Comparison of ENCODE assay signal across 1 cellular context in the genomic region with DNA sequence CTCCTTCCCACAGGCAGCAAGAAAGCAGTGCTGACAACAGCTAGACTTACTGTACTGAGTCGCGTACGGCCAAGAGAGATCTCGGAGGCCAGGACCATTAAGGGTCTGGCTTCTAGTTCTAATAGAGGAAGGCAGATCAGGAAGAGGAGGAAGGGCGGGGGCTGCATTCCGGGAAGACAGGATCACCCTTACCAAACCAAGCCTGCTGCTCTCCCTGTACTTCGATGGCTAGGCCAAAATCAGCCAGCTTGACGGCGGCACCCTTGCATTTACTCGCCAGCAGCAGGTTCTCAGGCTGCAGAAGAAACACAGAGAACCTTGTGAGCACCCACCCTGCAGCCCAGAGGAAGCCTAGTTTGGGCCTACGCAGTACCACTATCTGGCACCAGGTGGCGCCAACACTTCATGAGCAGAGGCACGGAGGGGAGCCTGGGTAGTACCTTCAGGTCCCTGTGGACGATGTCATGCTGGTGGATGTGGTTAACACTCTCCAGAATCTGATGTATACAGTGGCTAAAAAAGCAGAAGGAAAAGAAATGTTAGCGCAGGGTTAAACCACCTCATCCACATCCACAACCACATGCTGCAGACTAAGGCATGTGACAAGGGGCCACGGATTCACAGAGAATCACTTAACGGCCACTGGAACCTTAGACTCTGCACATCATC.
TF ChIP-seq lines count a peak whose summit lies in the region.

No MANE protein-coding gene starts in this region.

TF ChIP-seq in HepG2, 621 proteins besides CTCF, POLR2A, EP300 and RAD21 (continued from another document):
- TF ChIP-seq, protein P1, sequence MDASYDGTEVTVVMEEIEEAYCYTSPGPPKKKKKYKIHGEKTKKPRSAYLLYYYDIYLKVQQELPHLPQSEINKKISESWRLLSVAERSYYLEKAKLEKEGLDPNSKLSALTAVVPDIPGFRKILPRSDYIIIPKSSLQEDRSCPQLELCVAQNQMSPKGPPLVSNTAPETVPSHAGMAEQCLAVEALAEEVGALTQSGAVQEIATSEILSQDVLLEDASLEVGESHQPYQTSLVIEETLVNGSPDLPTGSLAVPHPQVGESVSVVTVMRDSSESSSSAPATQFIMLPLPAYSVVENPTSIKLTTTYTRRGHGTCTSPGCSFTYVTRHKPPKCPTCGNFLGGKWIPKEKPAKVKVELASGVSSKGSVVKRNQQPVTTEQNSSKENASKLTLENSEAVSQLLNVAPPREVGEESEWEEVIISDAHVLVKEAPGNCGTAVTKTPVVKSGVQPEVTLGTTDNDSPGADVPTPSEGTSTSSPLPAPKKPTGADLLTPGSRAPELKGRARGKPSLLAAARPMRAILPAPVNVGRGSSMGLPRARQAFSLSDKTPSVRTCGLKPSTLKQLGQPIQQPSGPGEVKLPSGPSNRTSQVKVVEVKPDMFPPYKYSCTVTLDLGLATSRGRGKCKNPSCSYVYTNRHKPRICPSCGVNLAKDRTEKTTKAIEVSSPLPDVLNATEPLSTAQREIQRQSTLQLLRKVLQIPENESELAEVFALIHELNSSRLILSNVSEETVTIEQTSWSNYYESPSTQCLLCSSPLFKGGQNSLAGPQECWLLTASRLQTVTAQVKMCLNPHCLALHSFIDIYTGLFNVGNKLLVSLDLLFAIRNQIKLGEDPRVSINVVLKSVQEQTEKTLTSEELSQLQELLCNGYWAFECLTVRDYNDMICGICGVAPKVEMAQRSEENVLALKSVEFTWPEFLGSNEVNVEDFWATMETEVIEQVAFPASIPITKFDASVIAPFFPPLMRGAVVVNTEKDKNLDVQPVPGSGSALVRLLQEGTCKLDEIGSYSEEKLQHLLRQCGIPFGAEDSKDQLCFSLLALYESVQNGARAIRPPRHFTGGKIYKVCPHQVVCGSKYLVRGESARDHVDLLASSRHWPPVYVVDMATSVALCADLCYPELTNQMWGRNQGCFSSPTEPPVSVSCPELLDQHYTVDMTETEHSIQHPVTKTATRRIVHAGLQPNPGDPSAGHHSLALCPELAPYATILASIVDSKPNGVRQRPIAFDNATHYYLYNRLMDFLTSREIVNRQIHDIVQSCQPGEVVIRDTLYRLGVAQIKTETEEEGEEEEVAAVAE (CRISPR knock-in tag; IDR thresholded peaks at IDR 0.05; ENCODE audit: borderline replicate concordance): 0 out of 2 replicates have a peak, but pooled peaks have one; percentile 52
- TF ChIP-seq IKZF4 (CRISPR knock-in tag; IDR thresholded peaks at IDR 0.05; ENCODE audit: borderline replicate concordance, low read depth, not compliant biosample characterization) (peak; percentile 47), HOXA7 (CRISPR knock-in tag; IDR thresholded peaks at IDR 0.05) (no peak), CEBPG (CRISPR knock-in tag; IDR thresholded peaks at IDR 0.05) (no peak), ZNF75D (CRISPR knock-in tag; IDR thresholded peaks at IDR 0.05; ENCODE audit: borderline replicate concordance) (no peak)
- TF ChIP-seq, protein P2, sequence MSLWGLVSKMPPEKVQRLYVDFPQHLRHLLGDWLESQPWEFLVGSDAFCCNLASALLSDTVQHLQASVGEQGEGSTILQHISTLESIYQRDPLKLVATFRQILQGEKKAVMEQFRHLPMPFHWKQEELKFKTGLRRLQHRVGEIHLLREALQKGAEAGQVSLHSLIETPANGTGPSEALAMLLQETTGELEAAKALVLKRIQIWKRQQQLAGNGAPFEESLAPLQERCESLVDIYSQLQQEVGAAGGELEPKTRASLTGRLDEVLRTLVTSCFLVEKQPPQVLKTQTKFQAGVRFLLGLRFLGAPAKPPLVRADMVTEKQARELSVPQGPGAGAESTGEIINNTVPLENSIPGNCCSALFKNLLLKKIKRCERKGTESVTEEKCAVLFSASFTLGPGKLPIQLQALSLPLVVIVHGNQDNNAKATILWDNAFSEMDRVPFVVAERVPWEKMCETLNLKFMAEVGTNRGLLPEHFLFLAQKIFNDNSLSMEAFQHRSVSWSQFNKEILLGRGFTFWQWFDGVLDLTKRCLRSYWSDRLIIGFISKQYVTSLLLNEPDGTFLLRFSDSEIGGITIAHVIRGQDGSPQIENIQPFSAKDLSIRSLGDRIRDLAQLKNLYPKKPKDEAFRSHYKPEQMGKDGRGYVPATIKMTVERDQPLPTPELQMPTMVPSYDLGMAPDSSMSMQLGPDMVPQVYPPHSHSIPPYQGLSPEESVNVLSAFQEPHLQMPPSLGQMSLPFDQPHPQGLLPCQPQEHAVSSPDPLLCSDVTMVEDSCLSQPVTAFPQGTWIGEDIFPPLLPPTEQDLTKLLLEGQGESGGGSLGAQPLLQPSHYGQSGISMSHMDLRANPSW (CRISPR knock-in tag; IDR thresholded peaks at IDR 0.05; ENCODE audit: borderline replicate concordance): no peak
- TF ChIP-seq, protein P3, sequence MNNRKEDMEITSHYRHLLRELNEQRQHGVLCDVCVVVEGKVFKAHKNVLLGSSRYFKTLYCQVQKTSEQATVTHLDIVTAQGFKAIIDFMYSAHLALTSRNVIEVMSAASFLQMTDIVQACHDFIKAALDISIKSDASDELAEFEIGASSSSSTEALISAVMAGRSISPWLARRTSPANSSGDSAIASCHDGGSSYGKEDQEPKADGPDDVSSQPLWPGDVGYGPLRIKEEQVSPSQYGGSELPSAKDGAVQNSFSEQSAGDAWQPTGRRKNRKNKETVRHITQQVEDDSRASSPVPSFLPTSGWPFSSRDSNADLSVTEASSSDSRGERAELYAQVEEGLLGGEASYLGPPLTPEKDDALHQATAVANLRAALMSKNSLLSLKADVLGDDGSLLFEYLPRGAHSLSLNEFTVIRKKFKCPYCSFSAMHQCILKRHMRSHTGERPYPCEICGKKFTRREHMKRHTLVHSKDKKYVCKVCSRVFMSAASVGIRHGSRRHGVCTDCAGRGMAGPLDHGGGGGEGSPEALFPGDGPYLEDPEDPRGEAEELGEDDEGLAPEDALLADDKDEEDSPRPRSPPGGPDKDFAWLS (CRISPR knock-in tag; IDR thresholded peaks at IDR 0.05; ENCODE audit: borderline replicate concordance): no peak
- TF ChIP-seq, protein P4, sequence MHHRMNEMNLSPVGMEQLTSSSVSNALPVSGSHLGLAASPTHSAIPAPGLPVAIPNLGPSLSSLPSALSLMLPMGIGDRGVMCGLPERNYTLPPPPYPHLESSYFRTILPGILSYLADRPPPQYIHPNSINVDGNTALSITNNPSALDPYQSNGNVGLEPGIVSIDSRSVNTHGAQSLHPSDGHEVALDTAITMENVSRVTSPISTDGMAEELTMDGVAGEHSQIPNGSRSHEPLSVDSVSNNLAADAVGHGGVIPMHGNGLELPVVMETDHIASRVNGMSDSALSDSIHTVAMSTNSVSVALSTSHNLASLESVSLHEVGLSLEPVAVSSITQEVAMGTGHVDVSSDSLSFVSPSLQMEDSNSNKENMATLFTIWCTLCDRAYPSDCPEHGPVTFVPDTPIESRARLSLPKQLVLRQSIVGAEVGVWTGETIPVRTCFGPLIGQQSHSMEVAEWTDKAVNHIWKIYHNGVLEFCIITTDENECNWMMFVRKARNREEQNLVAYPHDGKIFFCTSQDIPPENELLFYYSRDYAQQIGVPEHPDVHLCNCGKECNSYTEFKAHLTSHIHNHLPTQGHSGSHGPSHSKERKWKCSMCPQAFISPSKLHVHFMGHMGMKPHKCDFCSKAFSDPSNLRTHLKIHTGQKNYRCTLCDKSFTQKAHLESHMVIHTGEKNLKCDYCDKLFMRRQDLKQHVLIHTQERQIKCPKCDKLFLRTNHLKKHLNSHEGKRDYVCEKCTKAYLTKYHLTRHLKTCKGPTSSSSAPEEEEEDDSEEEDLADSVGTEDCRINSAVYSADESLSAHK (CRISPR knock-in tag; IDR thresholded peaks at IDR 0.05; ENCODE audit: borderline replicate concordance): no peak
